1 cellular context compared by ENCODE assay signal in genomic region chr4:123421227-123421941, GRCh38.
TF ChIP-seq lines count a peak whose summit lies in the region.

No MANE protein-coding gene starts in this region.

TF ChIP-seq in GM23338, 12 proteins besides CTCF, POLR2A, EP300 and RAD21 (continued from another document):
- TF ChIP-seq REST (IDR thresholded peaks at IDR 0.05; ENCODE audit: unreplicated experiment), result no peak
- no peak for TF ChIP-seq ZNF462 (CRISPR knock-in tag; IDR thresholded peaks at IDR 0.05)
- no peak for TF ChIP-seq JUNB (IDR thresholded peaks at IDR 0.05; ENCODE audit: unreplicated experiment)
- TF ChIP-seq ZNF331 (CRISPR knock-in tag; IDR thresholded peaks at IDR 0.05; ENCODE audit: low read depth), result no peak
